Comparison of ENCODE assay signal across 25 cellular contexts in genomic region chr12:98256830-98257229, GRCh38.
"Had no signal": no experiment of that assay in that cellular context is flagged by ENCODE, and none has a peak within 500 bp of the region (broad histone marks: within the 10 kb centered on the region; RNA-seq: fewer than 3 reads in every experiment).

No MANE protein-coding gene starts in this region.

- H3K27me3 Mint-ChIP-seq: natural killer cell treated with Interleukin-12 subunit alpha and Interleukin-12 subunit beta and Interleukin-15 and Interleukin-18, amount 100 ng/mL, for 72 hours had no signal

- H3K36me3 Mint-ChIP-seq: memory B cell; natural killer cell treated with Interleukin-12 subunit alpha and Interleukin-12 subunit beta and Interleukin-15 and Interleukin-18, amount 100 ng/mL, for 72 hours; stimulated activated naive B cell treated with anti-CD40 and anti-IgM and Interleukin-4, amounts not matched to agents 10 μg/mL and 1 μg/mL and 100 μg/mL, for 72 hours had no signal

- H3K36me3 ChIP-seq: esophagus muscularis mucosa, gastrocnemius medialis, heart right ventricle, left ventricle myocardium inferior, lower lobe of right lung, neural progenitor cell, ovary, right atrium auricular region, sigmoid colon, thoracic aorta, transverse colon had no signal

- ATAC-seq: gastrocnemius medialis; heart right ventricle; left cardiac atrium; lower lobe of right lung; natural killer cell treated with Interleukin-12 subunit alpha and Interleukin-12 subunit beta and Interleukin-15 and Interleukin-18, amount 100 ng/mL, for 72 hours; stimulated activated naive B cell treated with anti-CD40 and anti-IgM and Interleukin-4, amounts not matched to agents 10 μg/mL and 1 μg/mL and 100 μg/mL, for 72 hours; stimulated activated naive CD8-positive, alpha-beta T cell treated with anti-CD3 and anti-CD28 coated beads, Interleukin-15, amount 100 ng/mL, for 72 hours had no signal

- H3K4me1 Mint-ChIP-seq: memory B cell; stimulated activated naive B cell treated with anti-CD40 and anti-IgM and Interleukin-4, amounts not matched to agents 10 μg/mL and 1 μg/mL and 100 μg/mL, for 72 hours; stimulated activated naive CD8-positive, alpha-beta T cell treated with anti-CD3 and anti-CD28 coated beads, Interleukin-15, amount 100 ng/mL, for 72 hours had no signal

- H3K4me1 ChIP-seq: gastrocnemius medialis, heart right ventricle, left ventricle myocardium inferior, lower lobe of right lung, neural progenitor cell, right atrium auricular region, sigmoid colon, transverse colon had no signal

- DNase-seq: effector memory CD4-positive, alpha-beta T cell; gastrocnemius medialis; heart right ventricle; hypothalamus; kidney; left cardiac atrium; left ventricle myocardium inferior; lower lobe of right lung; midbrain; nucleus accumbens; ovary; sigmoid colon; stimulated activated CD4-positive, alpha-beta T cell treated with anti-CD3 and anti-CD28 coated beads, Interleukin-2, amount 100 ng/mL, for 24 hours; stimulated activated CD4-positive, alpha-beta T cell treated with anti-CD3 and anti-CD28 coated beads, Interleukin-4, amount 100 ng/mL, for 4 hours; stimulated activated naive B cell treated with anti-CD40 and anti-IgM and Interleukin-4, amounts not matched to agents 10 μg/mL and 1 μg/mL and 100 μg/mL, for 72 hours; stimulated activated naive CD8-positive, alpha-beta T cell treated with anti-CD3 and anti-CD28 coated beads, Interleukin-15, amount 100 ng/mL, for 72 hours; transverse colon had no signal

- H3K27me3 ChIP-seq: esophagus muscularis mucosa, gastrocnemius medialis, heart right ventricle, neural progenitor cell, ovary, right atrium auricular region, sigmoid colon, transverse colon had no signal

- H3K4me2 ChIP-seq: neural progenitor cell had no signal

- FAIRE-seq: kidney had no signal

- H3K9me3 Mint-ChIP-seq: memory B cell; natural killer cell treated with Interleukin-12 subunit alpha and Interleukin-12 subunit beta and Interleukin-15 and Interleukin-18, amount 100 ng/mL, for 72 hours; stimulated activated naive B cell treated with anti-CD40 and anti-IgM and Interleukin-4, amounts not matched to agents 10 μg/mL and 1 μg/mL and 100 μg/mL, for 72 hours; stimulated activated naive CD8-positive, alpha-beta T cell treated with anti-CD3 and anti-CD28 coated beads, Interleukin-15, amount 100 ng/mL, for 72 hours had no signal

- H3K4me3 Mint-ChIP-seq: memory B cell; natural killer cell treated with Interleukin-12 subunit alpha and Interleukin-12 subunit beta and Interleukin-15 and Interleukin-18, amount 100 ng/mL, for 72 hours; neural progenitor cell; stimulated activated naive B cell treated with anti-CD40 and anti-IgM and Interleukin-4, amounts not matched to agents 10 μg/mL and 1 μg/mL and 100 μg/mL, for 72 hours; stimulated activated naive CD8-positive, alpha-beta T cell treated with anti-CD3 and anti-CD28 coated beads, Interleukin-15, amount 100 ng/mL, for 72 hours had no signal

- H3K9me3 ChIP-seq: esophagus muscularis mucosa, gastrocnemius medialis, heart right ventricle, left ventricle myocardium inferior, lower lobe of right lung, ovary, right atrium auricular region, sigmoid colon, thoracic aorta, transverse colon had no signal

- H3K27ac ChIP-seq: epithelial cell of prostate, esophagus muscularis mucosa, gastrocnemius medialis, heart right ventricle, left ventricle myocardium inferior, lower lobe of right lung, neural progenitor cell, ovary, right atrium auricular region, sigmoid colon, skin epidermis, thoracic aorta, transverse colon had no signal

- H3K9ac ChIP-seq: neural progenitor cell had no signal

- H3K4me3 ChIP-seq: esophagus muscularis mucosa, gastrocnemius medialis, heart right ventricle, left ventricle myocardium inferior, lower lobe of right lung, neural progenitor cell, ovary, right atrium auricular region, sigmoid colon, skin epidermis, thoracic aorta, transverse colon had no signal

- H2AFZ ChIP-seq: neural progenitor cell had no signal

- H3K27ac Mint-ChIP-seq: memory B cell; natural killer cell treated with Interleukin-12 subunit alpha and Interleukin-12 subunit beta and Interleukin-15 and Interleukin-18, amount 100 ng/mL, for 72 hours; neural progenitor cell; stimulated activated naive B cell treated with anti-CD40 and anti-IgM and Interleukin-4, amounts not matched to agents 10 μg/mL and 1 μg/mL and 100 μg/mL, for 72 hours; stimulated activated naive CD8-positive, alpha-beta T cell treated with anti-CD3 and anti-CD28 coated beads, Interleukin-15, amount 100 ng/mL, for 72 hours had no signal
